ENCODE assay signal across 8 cellular contexts in the genomic region with DNA sequence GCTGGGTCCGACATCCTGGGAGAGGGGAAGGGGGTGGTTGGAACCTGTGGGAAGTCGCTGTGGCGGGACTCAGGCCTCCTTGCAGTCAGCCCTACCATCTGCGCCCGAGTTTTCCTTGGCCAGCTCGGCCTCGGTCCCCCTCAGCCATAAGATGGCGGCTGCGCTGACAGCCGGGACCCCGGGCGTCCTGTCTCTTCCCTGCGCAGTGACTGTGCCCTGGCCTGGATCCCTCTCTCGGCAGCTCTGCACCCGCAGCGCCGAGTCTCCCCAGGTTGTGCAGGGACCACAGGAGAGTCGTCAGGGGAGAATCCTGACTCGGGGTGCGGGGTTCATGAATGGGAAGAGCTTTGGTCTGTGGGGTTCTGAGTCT. TPM values are rescaled to one million over a fixed set of nuclear protein-coding genes. Genes with fewer than 3 reads are reported as not detected.
DNase-seq lines count a peak whose midpoint lies in the region; ATAC-seq, FAIRE-seq and TF ChIP-seq lines count a peak whose summit lies in the region.

No MANE protein-coding gene starts in this region.

- DNase-seq in GM03348 (ENCODE audit: low spot score) (peak; percentile 4), kidney (no peak), upper lobe of left lung (peak; percentile 26 to 70), pons (ENCODE audit: low spot score) (no peak), NCI-H1092 (lab: John Stamatoyannopoulos, UW) (no peak)
- peak; percentile 3 for DNase-seq in activated T-helper 9 cell treated with anti-CD3 and anti-CD28 coated beads, Interleukin-2, amount 50 U/mL, for 16 hours (ENCODE audit: low read depth)

- H3K27ac ChIP-seq in kidney (ENCODE audit: low read depth in 2 of 2, low read length in 2 of 2) (no peak overlapping the region), upper lobe of left lung (peak overlapping the region in 3 of 4 donors; percentile 24 to 82 (median 43))

- FAIRE-seq in kidney (lab: Jason Lieb, UNC), result no peak

- H3K4me1 ChIP-seq in kidney (ENCODE audit: control insufficient read depth in 1 of 2, insufficient read depth in 1 of 2, low read depth in 1 of 2, low read length in 2 of 2) (no peaks in the 10 kb centered on the region), upper lobe of left lung (peaks cover 0 to 19% (median 0%) of the 10 kb centered on the region in 4 donors)

- H3K36me3 ChIP-seq in kidney (ENCODE audit: control insufficient read depth in 1 of 2, insufficient read depth in 2 of 2, low read length in 2 of 2), result no peaks in the 10 kb centered on the region
- H3K36me3 ChIP-seq in upper lobe of left lung, result no peaks in the 10 kb centered on the region

- H3K4me3 ChIP-seq in kidney (ENCODE audit: low read length in 2 of 2) (peak overlapping the region; percentile 73 to 81), upper lobe of left lung (peak overlapping the region; percentile 23 to 68 (median 62))

- H3K9ac ChIP-seq in kidney (ENCODE audit: low read length in 2 of 2), result peak overlapping the region in 1 of 2 donors; percentile 51

- no peak for TF ChIP-seq POLR2A in upper lobe of left lung (IDR thresholded peaks at IDR 0.05)

- H3K27me3 ChIP-seq in upper lobe of left lung, result no peaks in the 10 kb centered on the region

- intact Hi-C loops in kidney (cut with DNase I), result no loop called here

- no peak for TF ChIP-seq EP300 in upper lobe of left lung (IDR thresholded peaks at IDR 0.05)

- ATAC-seq in HG02938 (IDR thresholded peaks at IDR 0.05; ENCODE audit: unreplicated experiment) (peak; percentile 37), upper lobe of left lung (ENCODE audit: low FRiP score in 2 of 2) (peak; percentile 34 to 69), GM19023 (IDR thresholded peaks at IDR 0.05; ENCODE audit: unreplicated experiment) (no peak)

- 6 to 16% methylated on average over 7 to 13 of the region's 20 CpGs for WGBS in upper lobe of left lung, 2 donors

- H3K9me3 ChIP-seq in kidney (ENCODE audit: control insufficient read depth in 1 of 2, low read length in 2 of 2) (no peaks in the 10 kb centered on the region), upper lobe of left lung (no peaks in the 10 kb centered on the region)

- TF ChIP-seq CTCF in kidney (IDR thresholded peaks at IDR 0.05; ENCODE audit: borderline replicate concordance, extremely low read depth, insufficient read depth) (no peak), upper lobe of left lung (IDR thresholded peaks at IDR 0.05) (no peak)

RNA-seq across cellular contexts. Expression of gene ZNF257, which starts 0.3 kb away (rescaled TPM):
- 2.7 TPM for total RNA-seq in kidney
- 0.34 TPM for polyA plus RNA-seq in kidney (ENCODE audit: insufficient read depth, low read depth, low replicate concordance)
- total RNA-seq in upper lobe of left lung, result 1 to 10 TPM in 4 of 6 donors, under 1 TPM in 2; 0.22 to 3.1 (median 1.3) TPM

RNA-seq across cellular contexts. Expression of gene ZNF208, which starts 41.9 kb away (rescaled TPM):
- total RNA-seq in kidney, result 7.8 TPM
- 2.0 TPM for polyA plus RNA-seq in kidney (ENCODE audit: insufficient read depth, low read depth, low replicate concordance)
- total RNA-seq in upper lobe of left lung, result 10 to 100 TPM in 1 of 6 donors, 1 to 10 TPM in 4, under 1 TPM in 1; 0.91 to 10.6 (median 4.2) TPM

Comparison
In these comparisons a context has a peak if more than half of its experiments do, and no peak if none do; other contexts are left out.
1. DNase-seq: peak in GM03348 (single experiment), activated T-helper 9 cell treated with anti-CD3 and anti-CD28 coated beads, Interleukin-2, amount 50 U/mL, for 16 hours (single experiment) and upper lobe of left lung (2 of 2); none in kidney (single experiment), pons (single experiment) and NCI-H1092 (single experiment).
2. H3K27ac ChIP-seq: peak in upper lobe of left lung (3 of 4); none in kidney (0 of 2).